ENCODE assay signal across 2 cellular contexts in the genomic region with DNA sequence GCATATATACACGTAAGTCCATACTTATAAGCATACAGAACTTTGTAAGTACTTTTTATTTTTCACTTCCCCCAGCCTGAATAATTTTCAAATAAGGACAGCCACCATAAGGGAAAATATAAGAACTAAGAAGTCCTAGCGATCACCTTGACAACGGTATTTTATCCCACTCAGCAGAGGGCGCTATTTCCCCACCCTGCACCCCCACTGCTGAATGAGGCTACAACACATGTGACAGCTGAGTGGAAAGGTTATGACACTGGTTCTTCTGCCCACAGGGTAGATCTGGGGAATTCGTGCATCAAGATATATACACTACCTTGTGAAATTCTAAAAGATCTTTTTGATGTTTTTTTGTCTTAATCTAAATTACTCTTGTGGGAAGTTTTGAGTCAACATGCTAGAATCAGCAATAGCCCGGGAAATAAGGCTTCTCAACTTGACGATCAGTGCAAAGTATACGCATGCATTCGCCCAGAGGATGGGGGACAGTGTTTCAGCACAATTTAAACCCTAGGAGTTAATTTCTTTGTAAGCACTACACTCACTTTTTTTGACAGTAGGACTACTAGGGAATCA.
TF ChIP-seq lines count a peak whose summit lies in the region.

No MANE protein-coding gene starts in this region.

TF ChIP-seq in Ishikawa, 13 proteins besides CTCF, POLR2A, EP300 and RAD21 (continued from another document):
- TF ChIP-seq, protein P1, sequence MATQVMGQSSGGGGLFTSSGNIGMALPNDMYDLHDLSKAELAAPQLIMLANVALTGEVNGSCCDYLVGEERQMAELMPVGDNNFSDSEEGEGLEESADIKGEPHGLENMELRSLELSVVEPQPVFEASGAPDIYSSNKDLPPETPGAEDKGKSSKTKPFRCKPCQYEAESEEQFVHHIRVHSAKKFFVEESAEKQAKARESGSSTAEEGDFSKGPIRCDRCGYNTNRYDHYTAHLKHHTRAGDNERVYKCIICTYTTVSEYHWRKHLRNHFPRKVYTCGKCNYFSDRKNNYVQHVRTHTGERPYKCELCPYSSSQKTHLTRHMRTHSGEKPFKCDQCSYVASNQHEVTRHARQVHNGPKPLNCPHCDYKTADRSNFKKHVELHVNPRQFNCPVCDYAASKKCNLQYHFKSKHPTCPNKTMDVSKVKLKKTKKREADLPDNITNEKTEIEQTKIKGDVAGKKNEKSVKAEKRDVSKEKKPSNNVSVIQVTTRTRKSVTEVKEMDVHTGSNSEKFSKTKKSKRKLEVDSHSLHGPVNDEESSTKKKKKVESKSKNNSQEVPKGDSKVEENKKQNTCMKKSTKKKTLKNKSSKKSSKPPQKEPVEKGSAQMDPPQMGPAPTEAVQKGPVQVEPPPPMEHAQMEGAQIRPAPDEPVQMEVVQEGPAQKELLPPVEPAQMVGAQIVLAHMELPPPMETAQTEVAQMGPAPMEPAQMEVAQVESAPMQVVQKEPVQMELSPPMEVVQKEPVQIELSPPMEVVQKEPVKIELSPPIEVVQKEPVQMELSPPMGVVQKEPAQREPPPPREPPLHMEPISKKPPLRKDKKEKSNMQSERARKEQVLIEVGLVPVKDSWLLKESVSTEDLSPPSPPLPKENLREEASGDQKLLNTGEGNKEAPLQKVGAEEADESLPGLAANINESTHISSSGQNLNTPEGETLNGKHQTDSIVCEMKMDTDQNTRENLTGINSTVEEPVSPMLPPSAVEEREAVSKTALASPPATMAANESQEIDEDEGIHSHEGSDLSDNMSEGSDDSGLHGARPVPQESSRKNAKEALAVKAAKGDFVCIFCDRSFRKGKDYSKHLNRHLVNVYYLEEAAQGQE (IDR thresholded peaks at IDR 0.05; ENCODE audit: low read depth) = no peak

TF ChIP-seq in GM12878, 131 proteins besides CTCF, POLR2A, EP300 and RAD21 (continued from another document):
- TF ChIP-seq PAX8 (IDR thresholded peaks at IDR 0.05) (no peak), BRCA1 (IDR thresholded peaks at IDR 0.05; ENCODE audit: low read depth, low read length) (no peak), NFIC (IDR thresholded peaks at IDR 0.05; ENCODE audit: low read depth, low read length) (no peak), MXI1 (IDR thresholded peaks at IDR 0.05; ENCODE audit: low read depth, low read length) (no peak), BMI1 (IDR thresholded peaks at IDR 0.05; ENCODE audit: borderline replicate concordance) (peak; percentile 67), BCL11A (IDR thresholded peaks at IDR 0.05; ENCODE audit: low read depth, low read length) (no peak), TCF3 (IDR thresholded peaks at IDR 0.05; ENCODE audit: borderline replicate concordance, insufficient read depth, low read depth, low read length) (no peak), NR2C1 (IDR thresholded peaks at IDR 0.05) (0 out of 2 replicates have a peak, but pooled peaks have one; percentile 23), SMC3 (IDR thresholded peaks at IDR 0.05; ENCODE audit: borderline replicate concordance, low read length) (peak; percentile 83), SP1 (IDR thresholded peaks at IDR 0.05; ENCODE audit: low read depth, low read length) (no peak)
- TF ChIP-seq, protein P2, sequence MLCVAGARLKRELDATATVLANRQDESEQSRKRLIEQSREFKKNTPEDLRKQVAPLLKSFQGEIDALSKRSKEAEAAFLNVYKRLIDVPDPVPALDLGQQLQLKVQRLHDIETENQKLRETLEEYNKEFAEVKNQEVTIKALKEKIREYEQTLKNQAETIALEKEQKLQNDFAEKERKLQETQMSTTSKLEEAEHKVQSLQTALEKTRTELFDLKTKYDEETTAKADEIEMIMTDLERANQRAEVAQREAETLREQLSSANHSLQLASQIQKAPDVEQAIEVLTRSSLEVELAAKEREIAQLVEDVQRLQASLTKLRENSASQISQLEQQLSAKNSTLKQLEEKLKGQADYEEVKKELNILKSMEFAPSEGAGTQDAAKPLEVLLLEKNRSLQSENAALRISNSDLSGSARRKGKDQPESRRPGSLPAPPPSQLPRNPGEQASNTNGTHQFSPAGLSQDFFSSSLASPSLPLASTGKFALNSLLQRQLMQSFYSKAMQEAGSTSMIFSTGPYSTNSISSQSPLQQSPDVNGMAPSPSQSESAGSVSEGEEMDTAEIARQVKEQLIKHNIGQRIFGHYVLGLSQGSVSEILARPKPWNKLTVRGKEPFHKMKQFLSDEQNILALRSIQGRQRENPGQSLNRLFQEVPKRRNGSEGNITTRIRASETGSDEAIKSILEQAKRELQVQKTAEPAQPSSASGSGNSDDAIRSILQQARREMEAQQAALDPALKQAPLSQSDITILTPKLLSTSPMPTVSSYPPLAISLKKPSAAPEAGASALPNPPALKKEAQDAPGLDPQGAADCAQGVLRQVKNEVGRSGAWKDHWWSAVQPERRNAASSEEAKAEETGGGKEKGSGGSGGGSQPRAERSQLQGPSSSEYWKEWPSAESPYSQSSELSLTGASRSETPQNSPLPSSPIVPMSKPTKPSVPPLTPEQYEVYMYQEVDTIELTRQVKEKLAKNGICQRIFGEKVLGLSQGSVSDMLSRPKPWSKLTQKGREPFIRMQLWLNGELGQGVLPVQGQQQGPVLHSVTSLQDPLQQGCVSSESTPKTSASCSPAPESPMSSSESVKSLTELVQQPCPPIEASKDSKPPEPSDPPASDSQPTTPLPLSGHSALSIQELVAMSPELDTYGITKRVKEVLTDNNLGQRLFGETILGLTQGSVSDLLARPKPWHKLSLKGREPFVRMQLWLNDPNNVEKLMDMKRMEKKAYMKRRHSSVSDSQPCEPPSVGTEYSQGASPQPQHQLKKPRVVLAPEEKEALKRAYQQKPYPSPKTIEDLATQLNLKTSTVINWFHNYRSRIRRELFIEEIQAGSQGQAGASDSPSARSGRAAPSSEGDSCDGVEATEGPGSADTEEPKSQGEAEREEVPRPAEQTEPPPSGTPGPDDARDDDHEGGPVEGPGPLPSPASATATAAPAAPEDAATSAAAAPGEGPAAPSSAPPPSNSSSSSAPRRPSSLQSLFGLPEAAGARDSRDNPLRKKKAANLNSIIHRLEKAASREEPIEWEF (IDR thresholded peaks at IDR 0.05; ENCODE audit: insufficient replicate concordance, low read depth, low read length) = no peak
- TF ChIP-seq, protein P3, sequence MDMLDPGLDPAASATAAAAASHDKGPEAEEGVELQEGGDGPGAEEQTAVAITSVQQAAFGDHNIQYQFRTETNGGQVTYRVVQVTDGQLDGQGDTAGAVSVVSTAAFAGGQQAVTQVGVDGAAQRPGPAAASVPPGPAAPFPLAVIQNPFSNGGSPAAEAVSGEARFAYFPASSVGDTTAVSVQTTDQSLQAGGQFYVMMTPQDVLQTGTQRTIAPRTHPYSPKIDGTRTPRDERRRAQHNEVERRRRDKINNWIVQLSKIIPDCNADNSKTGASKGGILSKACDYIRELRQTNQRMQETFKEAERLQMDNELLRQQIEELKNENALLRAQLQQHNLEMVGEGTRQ (IDR thresholded peaks at IDR 0.05; ENCODE audit: borderline replicate concordance, low read depth, low read length) = no peak; the same call in 1 of the 2 replicates
